Comparison of ENCODE assay signal across 33 cellular contexts in the genomic region with DNA sequence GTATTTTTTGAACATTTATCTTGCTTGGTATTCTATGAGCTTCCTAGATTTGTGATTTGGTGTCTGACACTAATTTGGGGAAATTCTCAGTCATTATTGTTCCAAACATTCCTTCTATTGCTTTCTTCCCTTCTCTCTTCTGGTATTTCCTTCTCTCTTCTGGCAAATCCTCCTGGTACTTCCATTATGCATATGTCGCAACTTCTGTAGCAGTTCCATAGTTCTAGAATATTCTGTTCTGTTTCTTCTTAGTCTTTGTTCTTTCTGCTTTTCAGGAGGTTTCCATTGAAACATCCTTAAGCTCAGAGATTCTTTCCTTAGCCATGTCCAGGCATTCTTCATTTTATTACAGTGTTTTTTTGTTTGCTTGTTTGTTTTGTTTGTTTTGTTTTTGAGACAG.
"Had no signal": no experiment of that assay in that cellular context is flagged by ENCODE, and none has a peak within 500 bp of the region (broad histone marks: within the 10 kb centered on the region; RNA-seq: fewer than 3 reads in every experiment).

No MANE protein-coding gene starts in this region.

- DNase-seq: activated B cell treated with CpG ODN at 0.5 μM for 24 hours; activated CD4-positive, alpha-beta memory T cell treated with anti-CD3 and anti-CD28 coated beads for 36 hours; activated CD4-positive, alpha-beta T cell treated with anti-CD3 and anti-CD28 coated beads for 4 hours; activated CD4-positive, alpha-beta T cell treated with anti-CD3 and anti-CD28 coated beads, Interleukin-2, amount 10 ng/mL, durations not matched to agents 24 days and 14 days; activated CD4-positive, alpha-beta T cell treated with anti-CD3 and anti-CD28 coated beads, Interleukin-2, amount 50 U/mL, for 1 hour; activated CD4-positive, alpha-beta T cell treated with anti-CD3 and anti-CD28 coated beads, Interleukin-2, amount 50 U/mL, for 4 hours; activated CD4-positive, CD25-positive, alpha-beta regulatory T cell treated with anti-CD3 and anti-CD28 coated beads, Interleukin-2, amount 50 U/mL, for 72 hours; activated CD8-positive, alpha-beta memory T cell treated with anti-CD3 and anti-CD28 coated beads, Interleukin-2, amount 50 U/mL, for 4 hours; activated CD8-positive, alpha-beta T cell treated with anti-CD3 and anti-CD28 coated beads for 36 hours; activated effector memory CD4-positive, alpha-beta T cell treated with anti-CD3 and anti-CD28 coated beads, Interleukin-2, amount 50 U/mL, for 16 hours; activated gamma-delta T cell treated with Interleukin-2 at 50 U/mL for 16 hours; activated naive CD4-positive, alpha-beta T cell; activated naive CD4-positive, alpha-beta T cell treated with anti-CD3 and anti-CD28 coated beads for 36 hours; activated naive CD4-positive, alpha-beta T cell treated with anti-CD3 and anti-CD28 coated beads, Interleukin-2, amount 50 U/mL, for 16 hours; activated naive CD8-positive, alpha-beta T cell treated with anti-CD3 and anti-CD28 coated beads for 36 hours; activated T-cell treated with anti-CD3 and anti-CD28 coated beads for 4 hours; activated T-cell treated with anti-CD3 and anti-CD28 coated beads, Interleukin-2, amount 50 U/mL, for 1 hour; activated T-cell treated with anti-CD3 and anti-CD28 coated beads, Interleukin-2, amount 50 U/mL, for 4 hours; activated T-cell treated with anti-CD3 and anti-CD28 coated beads, Interleukin-2, amount 50 U/mL, for 72 hours; amygdala; anterior cingulate cortex; caudate nucleus; cerebellar nuclear complex; T-helper 1 cell; T-helper 2 cell; T-helper 9 cell had no signal

- ATAC-seq: activated CD8-positive, alpha-beta T cell treated with anti-CD3 and anti-CD28 coated beads for 36 hours; activated naive CD4-positive, alpha-beta T cell treated with anti-CD3 and anti-CD28 coated beads, Interleukin-2, amount 50 U/mL, for 72 hours; activated T-cell treated with anti-CD3 and anti-CD28 coated beads, Interleukin-2, amount 50 U/mL, for 4 hours; activated T-cell treated with anti-CD3 and anti-CD28 coated beads, Interleukin-2, amount 50 U/mL, for 72 hours; activated T-helper 17 cell treated with anti-CD3 and anti-CD28 coated beads, Interleukin-2, amount 50 U/mL, for 72 hours had no signal

- FAIRE-seq: bronchial epithelial cell, TTC549 had no signal

- H3K36me3 ChIP-seq: ascending aorta, cardiac muscle cell had no signal

- H3K4me3 ChIP-seq: ascending aorta, cardiac muscle cell had no signal

- H3K27me3 ChIP-seq: ascending aorta, cardiac muscle cell had no signal

- H3K27ac ChIP-seq: ascending aorta, cardiac muscle cell, VCaP had no signal

- H3K4me1 ChIP-seq: ascending aorta had no signal
